Comparison of ENCODE assay signal across 8 cellular contexts in genomic region chr2:130427631-130428030, GRCh38.
DNase-seq lines count a peak whose midpoint lies in the region; ATAC-seq and TF ChIP-seq lines count a peak whose summit lies in the region.
"Not testable (repeated sequence)": the region's sequence is repeated elsewhere in the genome, so short reads cannot be mapped to it uniquely, and the experiment has no call there.

No MANE protein-coding gene starts in this region.

- H3K27ac Mint-ChIP-seq in CD8-positive, alpha-beta memory T cell; IgD-negative memory B cell; activated CD8-positive, alpha-beta T cell treated with anti-CD3 and anti-CD28 coated beads for 36 hours; stimulated activated effector memory CD8-positive, alpha-beta T cell treated with anti-CD3 and anti-CD28 coated beads, Interleukin-12 subunit alpha, Interleukin-12 subunit beta, amount 100 ng/mL, for 72 hours: not testable (repeated sequence)

- not testable (repeated sequence) for H3K27me3 ChIP-seq in CD8-positive, alpha-beta memory T cell (ENCODE audit: insufficient read depth, low read length, poor library complexity, severe bottlenecking); heart right ventricle

- H3K4me1 ChIP-seq in CD8-positive, alpha-beta memory T cell (ENCODE audit: insufficient read depth, low read length); heart right ventricle; mucosa of descending colon (ENCODE audit: low read depth): not testable (repeated sequence)

- not testable (repeated sequence) for H3K4me1 Mint-ChIP-seq in CD8-positive, alpha-beta memory T cell; IgD-negative memory B cell; activated CD8-positive, alpha-beta T cell treated with anti-CD3 and anti-CD28 coated beads for 36 hours (ENCODE audit: low read depth); stimulated activated effector memory CD8-positive, alpha-beta T cell treated with anti-CD3 and anti-CD28 coated beads, Interleukin-12 subunit alpha, Interleukin-12 subunit beta, amount 100 ng/mL, for 72 hours

- H3K36me3 ChIP-seq in CD8-positive, alpha-beta memory T cell (ENCODE audit: insufficient read depth, low read length); heart right ventricle; mucosa of descending colon (ENCODE audit: low read depth): not testable (repeated sequence)

- H3K9me3 ChIP-seq in CD8-positive, alpha-beta memory T cell (ENCODE audit: low read length); heart right ventricle; mucosa of descending colon: not testable (repeated sequence)

- not testable (repeated sequence) for H3K27ac ChIP-seq in CD8-positive, alpha-beta memory T cell (ENCODE audit: low read depth, low read length); heart right ventricle

- intact Hi-C loops in activated CD8-positive, alpha-beta T cell treated with anti-CD3 and anti-CD28 coated beads for 36 hours (cut with micrococcal nuclease); heart right ventricle (cut with DNase I); mucosa of descending colon (cut with DNase I, micrococcal nuclease): not testable (repeated sequence)

- POLR2A ChIA-PET in CD8-positive, alpha-beta memory T cell (lab: Charles Lee); activated CD8-positive, alpha-beta T cell treated with anti-CD3 and anti-CD28 coated beads for 36 hours (lab: Charles Lee): not testable (repeated sequence)

- CTCF ChIA-PET in CD8-positive, alpha-beta memory T cell (lab: Charles Lee); activated CD8-positive, alpha-beta T cell treated with anti-CD3 and anti-CD28 coated beads for 36 hours (lab: Charles Lee): not testable (repeated sequence)

- TF ChIP-seq CTCF in activated CD8-positive, alpha-beta T cell treated with anti-CD3 and anti-CD28 coated beads for 36 hours (IDR thresholded peaks at IDR 0.05); mucosa of descending colon (IDR thresholded peaks at IDR 0.05): not testable (repeated sequence)
- TF ChIP-seq CTCF in heart right ventricle (IDR thresholded peaks at IDR 0.05): peak in 8 of 9 donors; percentile 21 to 69 (median 46)

- H3K27me3 Mint-ChIP-seq in CD8-positive, alpha-beta memory T cell: peaks cover 8 to 17% of the 10 kb centered on the region in 2 donors
- H3K27me3 Mint-ChIP-seq in IgD-negative memory B cell: not testable (repeated sequence)
- peaks cover 13% of the 10 kb centered on the region for H3K27me3 Mint-ChIP-seq in activated CD8-positive, alpha-beta T cell treated with anti-CD3 and anti-CD28 coated beads for 36 hours

- peak overlapping the region in 5 of 7 donors; percentile 43 to 83 (median 52) for H3K4me3 Mint-ChIP-seq in CD8-positive, alpha-beta memory T cell
- H3K4me3 Mint-ChIP-seq in IgD-negative memory B cell: peak overlapping the region; percentile 64 to 90 (median 76)
- peak overlapping the region; percentile 50 for H3K4me3 Mint-ChIP-seq in activated CD8-positive, alpha-beta T cell treated with anti-CD3 and anti-CD28 coated beads for 36 hours
- peak overlapping the region; percentile 68 for H3K4me3 Mint-ChIP-seq in stimulated activated effector memory CD8-positive, alpha-beta T cell treated with anti-CD3 and anti-CD28 coated beads, Interleukin-12 subunit alpha, Interleukin-12 subunit beta, amount 100 ng/mL, for 72 hours

- DNase-seq in CD8-positive, alpha-beta memory T cell: peak in 1 of 5 donors; percentile 46
- peak; percentile 10 for DNase-seq in activated CD8-positive, alpha-beta T cell treated with anti-CD3 and anti-CD28 coated beads for 36 hours
- DNase-seq in cerebellar cortex (ENCODE audit: low spot score) (peak; percentile 22), heart right ventricle (peak; percentile 63 to 76), mucosa of descending colon (peak; percentile 67 to 80 (median 74))
- not testable (repeated sequence) for DNase-seq in stimulated activated effector memory CD8-positive, alpha-beta T cell treated with anti-CD3 and anti-CD28 coated beads, Interleukin-12 subunit alpha, Interleukin-12 subunit beta, amount 100 ng/mL, for 72 hours (ENCODE audit: low spot score in 2 of 2)

- WGBS in heart right ventricle, 2 donors: 1 to 2% methylated on average over 33 to 34 of the region's 34 CpGs

- H3K4me3 ChIP-seq in CD8-positive, alpha-beta memory T cell (ENCODE audit: low read length); mucosa of descending colon: not testable (repeated sequence)
- peak overlapping the region; percentile 31 to 58 (median 46) for H3K4me3 ChIP-seq in heart right ventricle

- ATAC-seq in GM21390 (IDR thresholded peaks at IDR 0.05; ENCODE audit: unreplicated experiment) (peak; percentile 65), heart right ventricle (peak; percentile 88 to 96 (median 94)), mucosa of descending colon (peak; percentile 87)
- peak; percentile 24 for ATAC-seq in activated CD8-positive, alpha-beta T cell treated with anti-CD3 and anti-CD28 coated beads for 36 hours
- peak; percentile 47 for ATAC-seq in stimulated activated effector memory CD8-positive, alpha-beta T cell treated with anti-CD3 and anti-CD28 coated beads, Interleukin-12 subunit alpha, Interleukin-12 subunit beta, amount 100 ng/mL, for 72 hours

- not testable (repeated sequence) for H3K9me3 Mint-ChIP-seq in CD8-positive, alpha-beta memory T cell; IgD-negative memory B cell; activated CD8-positive, alpha-beta T cell treated with anti-CD3 and anti-CD28 coated beads for 36 hours; stimulated activated effector memory CD8-positive, alpha-beta T cell treated with anti-CD3 and anti-CD28 coated beads, Interleukin-12 subunit alpha, Interleukin-12 subunit beta, amount 100 ng/mL, for 72 hours

- not testable (repeated sequence) for H3K36me3 Mint-ChIP-seq in CD8-positive, alpha-beta memory T cell; IgD-negative memory B cell; activated CD8-positive, alpha-beta T cell treated with anti-CD3 and anti-CD28 coated beads for 36 hours (ENCODE audit: low read depth); stimulated activated effector memory CD8-positive, alpha-beta T cell treated with anti-CD3 and anti-CD28 coated beads, Interleukin-12 subunit alpha, Interleukin-12 subunit beta, amount 100 ng/mL, for 72 hours

Comparison
In these comparisons a context has a peak if more than half of its experiments do, and no peak if none do; other contexts are left out.
1. ATAC-seq: peak in every context shown above with its lines; median percentile 94 in heart right ventricle; 87 in mucosa of descending colon; 65 in GM21390; 47 in stimulated activated effector memory CD8-positive, alpha-beta T cell treated with anti-CD3 and anti-CD28 coated beads, Interleukin-12 subunit alpha, Interleukin-12 subunit beta, amount 100 ng/mL, for 72 hours; 24 in activated CD8-positive, alpha-beta T cell treated with anti-CD3 and anti-CD28 coated beads for 36 hours.